Comparison of ENCODE assay signal across 12 cellular contexts in genomic region chr7:1647961-1648631, GRCh38. TPM values are rescaled to one million over a fixed set of nuclear protein-coding genes. Genes with fewer than 3 reads are reported as not detected.
DNase-seq lines count a peak whose midpoint lies in the region; ATAC-seq and TF ChIP-seq lines count a peak whose summit lies in the region.
"Had no signal": no experiment of that assay in that cellular context is flagged by ENCODE, and none has a peak within 500 bp of the region (broad histone marks: within the 10 kb centered on the region; RNA-seq: fewer than 3 reads in every experiment).

No MANE protein-coding gene starts in this region.

- H3K36me3 ChIP-seq in testis (ENCODE audit: low read depth, missing control alignments): no peaks in the 10 kb centered on the region

- no peaks in the 10 kb centered on the region for H3K36me3 Mint-ChIP-seq in activated T-helper 17 cell treated with anti-CD3 and anti-CD28 coated beads, Interleukin-2, amount 50 U/mL, for 72 hours (ENCODE audit: low read depth)
- H3K36me3 Mint-ChIP-seq: naive thymus-derived CD8-positive, alpha-beta T cell had no signal

- H3K4me1 ChIP-seq in testis: peaks cover 18% of the 10 kb centered on the region

- H3K4me3 ChIP-seq in coronary artery: peak overlapping the region; percentile 60
- no peak overlapping the region for H3K4me3 ChIP-seq in testis

- H3K27ac Mint-ChIP-seq in activated T-helper 17 cell treated with anti-CD3 and anti-CD28 coated beads, Interleukin-2, amount 50 U/mL, for 72 hours: no peak overlapping the region
- H3K27ac Mint-ChIP-seq: naive thymus-derived CD8-positive, alpha-beta T cell had no signal

- H3K27ac ChIP-seq in coronary artery (peak overlapping the region in 1 of 2 donors; percentile 38), testis (no peak overlapping the region)
- H3K27ac ChIP-seq: 22Rv1 had no signal

- 24 to 32% methylated on average over 15 to 30 of the region's 31 CpGs for WGBS in testis, 2 donors

- no peaks in the 10 kb centered on the region for H3K9me3 Mint-ChIP-seq in activated T-helper 17 cell treated with anti-CD3 and anti-CD28 coated beads, Interleukin-2, amount 50 U/mL, for 72 hours
- H3K9me3 Mint-ChIP-seq: naive thymus-derived CD8-positive, alpha-beta T cell had no signal

- no peak overlapping the region for H3K4me3 Mint-ChIP-seq in activated T-helper 17 cell treated with anti-CD3 and anti-CD28 coated beads, Interleukin-2, amount 50 U/mL, for 72 hours
- H3K4me3 Mint-ChIP-seq: naive thymus-derived CD8-positive, alpha-beta T cell had no signal

- peaks cover 5% of the 10 kb centered on the region for H3K27me3 Mint-ChIP-seq in activated T-helper 17 cell treated with anti-CD3 and anti-CD28 coated beads, Interleukin-2, amount 50 U/mL, for 72 hours

- H3K4me1 Mint-ChIP-seq in activated T-helper 17 cell treated with anti-CD3 and anti-CD28 coated beads, Interleukin-2, amount 50 U/mL, for 72 hours: no peaks in the 10 kb centered on the region

- H3K9me3 ChIP-seq in testis: no peaks in the 10 kb centered on the region

- DNase-seq in DMS 273 (lab: John Stamatoyannopoulos, UW; ENCODE audit: unreplicated experiment) (peak; percentile 74), DMS 273 treated with DMSO at 0.1 percent for 48 hours (lab: John Stamatoyannopoulos, UW) (no peak), coronary artery (ENCODE audit: low spot score) (no peak), left lobe of liver (ENCODE audit: low spot score) (no peak), testis (peak; percentile 76), SHP77 treated with DMSO at 0.1 percent for 48 hours (lab: John Stamatoyannopoulos, UW) (no peak)
- DNase-seq: DMS53; naive thymus-derived CD8-positive, alpha-beta T cell; NCI-H748 treated with DMSO at 0.1 percent for 48 hours had no signal

- intact Hi-C loops in testis (cut with DNase I; ENCODE audit: low total_unique reads): no loop called here

- TF ChIP-seq CTCF in coronary artery (IDR thresholded peaks at IDR 0.05) (no peak), testis (IDR thresholded peaks at IDR 0.05) (no peak)

- H3K27me3 ChIP-seq in testis: no peaks in the 10 kb centered on the region

- ATAC-seq in left lobe of liver (peak; percentile 35), HG03108 (IDR thresholded peaks at IDR 0.05; ENCODE audit: unreplicated experiment) (no peak)
- ATAC-seq in activated T-helper 17 cell treated with anti-CD3 and anti-CD28 coated beads, Interleukin-2, amount 50 U/mL, for 72 hours (replicated peaks): no peak
- ATAC-seq: naive thymus-derived CD8-positive, alpha-beta T cell had no signal

- no peak for TF ChIP-seq POLR2A in testis (IDR thresholded peaks at IDR 0.05)

RNA-seq across cellular contexts. Expression of gene ELFN1, which starts 22.0 kb away (rescaled TPM):
- total RNA-seq in left lobe of liver: 17.5 TPM
- 1 to 10 TPM; 2.8 to 3.2 TPM for total RNA-seq in testis
- 2.3 TPM for polyA plus RNA-seq in testis (ENCODE audit: insufficient read depth, low read depth, low replicate concordance)
- under 1 TPM; 0.06 to 0.19 TPM for total RNA-seq in activated T-helper 17 cell treated with anti-CD3 and anti-CD28 coated beads, Interleukin-2, amount 50 U/mL, for 72 hours
- total RNA-seq: naive thymus-derived CD8-positive, alpha-beta T cell had no signal
- polyA plus RNA-seq: naive thymus-derived CD8-positive, alpha-beta T cell had no signal

Comparison
In these comparisons a context has a peak if more than half of its experiments do, and no peak if none do; other contexts are left out.
1. DNase-seq: peak in DMS 273 (single experiment) and testis (single experiment); none in DMS 273 treated with DMSO at 0.1 percent for 48 hours (single experiment), coronary artery (single experiment), left lobe of liver (single experiment) and SHP77 treated with DMSO at 0.1 percent for 48 hours (single experiment).